ENCODE assay signal across 20 cellular contexts in the genomic region with DNA sequence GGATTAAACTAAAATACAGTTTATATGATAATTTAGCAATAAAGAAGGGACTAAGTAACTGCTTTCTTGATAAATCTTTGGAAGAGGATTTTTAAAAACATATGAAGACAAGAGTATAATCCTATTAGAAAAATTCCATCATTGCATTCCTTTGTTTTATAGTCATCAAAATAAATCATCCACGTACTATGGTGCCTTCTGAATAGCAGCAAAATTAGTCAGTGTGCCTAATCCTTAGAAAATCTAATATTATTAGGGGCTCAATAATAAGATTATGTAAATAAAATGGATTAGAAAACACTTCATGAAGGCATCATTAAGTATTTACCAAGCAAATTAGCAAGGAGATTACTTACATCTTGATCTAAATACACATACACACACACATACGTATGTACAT.
"Had no signal": no experiment of that assay in that cellular context is flagged by ENCODE, and none has a peak within 500 bp of the region (broad histone marks: within the 10 kb centered on the region; RNA-seq: fewer than 3 reads in every experiment).

No MANE protein-coding gene starts in this region.

- H3K36me3 ChIP-seq: tibial nerve had no signal

- H3K9me3 ChIP-seq: tibial nerve had no signal

- H3K4me1 ChIP-seq: tibial nerve had no signal

- H3K27me3 ChIP-seq: tibial nerve had no signal

- ATAC-seq: activated naive CD4-positive, alpha-beta T cell treated with anti-CD3 and anti-CD28 coated beads, Interleukin-2, amount 50 U/mL, for 72 hours; activated T-cell treated with anti-CD3 and anti-CD28 coated beads, Interleukin-2, amount 50 U/mL, for 72 hours; effector memory CD8-positive, alpha-beta T cell; left ventricle myocardium superior; natural killer cell treated with Interleukin-12 subunit alpha and Interleukin-12 subunit beta and Interleukin-15 and Interleukin-18, amount 100 ng/mL, for 72 hours; stimulated activated naive B cell treated with anti-CD40 and anti-IgM and Interleukin-4, amounts not matched to agents 10 μg/mL and 1 μg/mL and 100 μg/mL, for 72 hours had no signal

- H3K27ac ChIP-seq: epithelial cell of prostate, skin epidermis, tibial nerve had no signal

- H3K4me3 ChIP-seq: skin epidermis, tibial nerve had no signal

- DNase-seq: activated CD4-positive, alpha-beta T cell treated with anti-CD3 and anti-CD28 coated beads, Interleukin-2, amount 10 ng/mL, durations not matched to agents 7 days and 5 days; activated CD4-positive, CD25-positive, alpha-beta regulatory T cell; activated CD8-positive, alpha-beta memory T cell treated with anti-CD3 and anti-CD28 coated beads, Interleukin-2, amount 50 U/mL, for 48 hours; activated gamma-delta T cell; activated T-cell treated with anti-CD3 and anti-CD28 coated beads, Interleukin-2, amount 50 U/mL, for 72 hours; dermis blood vessel endothelial cell; effector memory CD8-positive, alpha-beta T cell; hypothalamus; kidney glomerular epithelial cell; left ventricle myocardium superior; mesenchymal stem cell; stimulated activated CD4-positive, alpha-beta T cell treated with anti-CD3 and anti-CD28 coated beads, Interleukin-15, amount 100 ng/mL, for 24 hours; stimulated activated CD4-positive, alpha-beta T cell treated with anti-CD3 and anti-CD28 coated beads, Interleukin-4, amount 100 ng/mL, for 1 hour; stimulated activated naive B cell treated with anti-CD40 and anti-IgM and Interleukin-4, amounts not matched to agents 10 μg/mL and 1 μg/mL and 100 μg/mL, for 72 hours; T-helper 2 cell had no signal
